In the genomic region with DNA sequence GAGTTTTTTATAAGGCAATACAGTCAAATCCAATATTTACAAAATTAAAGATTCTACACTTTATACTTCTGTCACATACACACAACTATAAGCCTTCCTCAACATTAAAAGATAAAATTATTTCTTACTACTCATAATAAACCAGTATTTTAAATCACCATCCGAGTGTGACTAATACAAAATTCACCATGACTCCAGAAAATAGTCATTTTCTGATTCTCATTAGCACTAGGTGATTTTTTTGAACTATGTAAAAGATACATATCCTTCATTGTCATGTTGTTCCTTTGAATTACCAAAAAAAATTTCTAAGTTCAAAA, we compare ENCODE assay signal across 8 cellular contexts. TPM values are rescaled to one million over a fixed set of nuclear protein-coding genes. Genes with fewer than 3 reads are reported as not detected.
DNase-seq lines count a peak whose midpoint lies in the region; ATAC-seq and TF ChIP-seq lines count a peak whose summit lies in the region.

No MANE protein-coding gene starts in this region.

- H3K4me1 Mint-ChIP-seq in activated naive CD4-positive, alpha-beta T cell treated with anti-CD3 and anti-CD28 coated beads for 36 hours (ENCODE audit: low read depth), result peaks cover 11% of the 10 kb centered on the region
- peaks cover 24% of the 10 kb centered on the region for H3K4me1 Mint-ChIP-seq in activated CD8-positive, alpha-beta T cell treated with anti-CD3 and anti-CD28 coated beads, Interleukin-2, amount 10 ng/mL, durations not matched to agents 7 days and 5 days (ENCODE audit: low read depth)

- H3K27me3 Mint-ChIP-seq in activated naive CD4-positive, alpha-beta T cell treated with anti-CD3 and anti-CD28 coated beads for 36 hours (ENCODE audit: low read depth), result no peaks in the 10 kb centered on the region
- H3K27me3 Mint-ChIP-seq in activated CD8-positive, alpha-beta T cell treated with anti-CD3 and anti-CD28 coated beads, Interleukin-2, amount 10 ng/mL, durations not matched to agents 7 days and 5 days (ENCODE audit: low read depth), result no peaks in the 10 kb centered on the region

- H3K36me3 Mint-ChIP-seq in activated naive CD4-positive, alpha-beta T cell treated with anti-CD3 and anti-CD28 coated beads for 36 hours (ENCODE audit: low read depth), result peaks cover 3% of the 10 kb centered on the region
- H3K36me3 Mint-ChIP-seq in activated CD8-positive, alpha-beta T cell treated with anti-CD3 and anti-CD28 coated beads, Interleukin-2, amount 10 ng/mL, durations not matched to agents 7 days and 5 days (ENCODE audit: low read depth), result no peaks in the 10 kb centered on the region

- intact Hi-C loops in activated naive CD4-positive, alpha-beta T cell treated with anti-CD3 and anti-CD28 coated beads for 36 hours (cut with micrococcal nuclease), result loop anchor here (1.0 to 10.0 kb wide), 3 partner anchors 632 to 840 kb away; a partner anchor contains a TSS
- intact Hi-C loops in thyroid gland (cut with DNase I), result no loop called here

- 40 to 62% methylated on average over 1 of the region's 1 CpG for WGBS in thyroid gland, 2 donors

- no peak for ATAC-seq in activated CD8-positive, alpha-beta T cell treated with anti-CD3 and anti-CD28 coated beads, Interleukin-2, amount 10 ng/mL, durations not matched to agents 7 days and 5 days
- ATAC-seq in HG03097 (IDR thresholded peaks at IDR 0.05; ENCODE audit: low FRiP score, unreplicated experiment), result no peak

- H3K27me3 ChIP-seq in iPS-15b (ENCODE audit: control insufficient read depth, insufficient read depth, low read length) (no peaks in the 10 kb centered on the region), thyroid gland (no peaks in the 10 kb centered on the region)

- H3K9ac ChIP-seq in iPS-15b (ENCODE audit: low read depth, low read length), result peak overlapping the region; percentile 74

- H3K4me1 ChIP-seq in iPS-15b (ENCODE audit: control insufficient read depth, insufficient read depth, low read length) (peaks cover 12% of the 10 kb centered on the region), thyroid gland (peaks cover 0 to 7% of the 10 kb centered on the region in 2 donors)

- TF ChIP-seq POLR2A in thyroid gland (IDR thresholded peaks at IDR 0.05), result no peak

- peak overlapping the region; percentile 69 to 88 (median 77) for H3K27ac ChIP-seq in thyroid gland

- POLR2A ChIA-PET in activated CD8-positive, alpha-beta T cell treated with anti-CD3 and anti-CD28 coated beads, Interleukin-2, amount 10 ng/mL, durations not matched to agents 7 days and 5 days (lab: Charles Lee), result interaction anchor here (1.0 kb wide), 1 partner anchor 99 kb away, joined by 3 read pairs; no protein-coding TSS in a partner anchor

- CTCF ChIA-PET in activated naive CD4-positive, alpha-beta T cell treated with anti-CD3 and anti-CD28 coated beads for 36 hours (lab: Charles Lee), result no interaction called here
- CTCF ChIA-PET in activated CD8-positive, alpha-beta T cell treated with anti-CD3 and anti-CD28 coated beads, Interleukin-2, amount 10 ng/mL, durations not matched to agents 7 days and 5 days (lab: Charles Lee), result interaction anchor here (0.7 kb wide), 1 partner anchor 60 kb away, joined by 5 read pairs; no protein-coding TSS in a partner anchor

- no peak for TF ChIP-seq CTCF in thyroid gland (IDR thresholded peaks at IDR 0.05)

- peak overlapping the region; percentile 92 for H3K27ac Mint-ChIP-seq in activated naive CD4-positive, alpha-beta T cell treated with anti-CD3 and anti-CD28 coated beads for 36 hours
- no peak overlapping the region for H3K27ac Mint-ChIP-seq in activated CD8-positive, alpha-beta T cell treated with anti-CD3 and anti-CD28 coated beads, Interleukin-2, amount 10 ng/mL, durations not matched to agents 7 days and 5 days

- peak overlapping the region; percentile 85 for H3K4me3 Mint-ChIP-seq in activated naive CD4-positive, alpha-beta T cell treated with anti-CD3 and anti-CD28 coated beads for 36 hours
- H3K4me3 Mint-ChIP-seq in activated CD8-positive, alpha-beta T cell treated with anti-CD3 and anti-CD28 coated beads, Interleukin-2, amount 10 ng/mL, durations not matched to agents 7 days and 5 days, result peak overlapping the region; percentile 79

- no peak for DNase-seq in activated naive CD4-positive, alpha-beta T cell treated with anti-CD3 and anti-CD28 coated beads for 36 hours
- DNase-seq in activated naive CD4-positive, alpha-beta T cell treated with Interleukin-2 at 50 U/mL for 16 hours, result no peak
- DNase-seq in activated CD8-positive, alpha-beta T cell treated with anti-CD3 and anti-CD28 coated beads, Interleukin-2, amount 10 ng/mL, durations not matched to agents 7 days and 5 days, result no peak
- DNase-seq in thyroid gland, result no peak
- no peak for DNase-seq in NCI-H446 treated with DMSO at 0.1 percent for 48 hours (lab: John Stamatoyannopoulos, UW)
- no peak for DNase-seq in stimulated activated CD4-positive, alpha-beta T cell treated with anti-CD3 and anti-CD28 coated beads, Interleukin-15, amount 100 ng/mL, for 24 hours

- no peaks in the 10 kb centered on the region for H3K9me3 ChIP-seq in iPS-15b (ENCODE audit: control insufficient read depth, insufficient read depth, low read length)
- no peaks in the 10 kb centered on the region for H3K9me3 ChIP-seq in thyroid gland

- no peaks in the 10 kb centered on the region for H3K9me3 Mint-ChIP-seq in activated naive CD4-positive, alpha-beta T cell treated with anti-CD3 and anti-CD28 coated beads for 36 hours
- no peaks in the 10 kb centered on the region for H3K9me3 Mint-ChIP-seq in activated CD8-positive, alpha-beta T cell treated with anti-CD3 and anti-CD28 coated beads, Interleukin-2, amount 10 ng/mL, durations not matched to agents 7 days and 5 days (ENCODE audit: insufficient read depth)

- peak overlapping the region; percentile 35 for H3K4me3 ChIP-seq in iPS-15b (ENCODE audit: low read depth, low read length)
- H3K4me3 ChIP-seq in thyroid gland (replicated peaks in 1 of 3), result no peak overlapping the region

- no peaks in the 10 kb centered on the region for H3K36me3 ChIP-seq in iPS-15b (ENCODE audit: control insufficient read depth, insufficient read depth, low read length)
- no peaks in the 10 kb centered on the region for H3K36me3 ChIP-seq in thyroid gland

RNA-seq across cellular contexts. Expression of a gene that starts 0.6 kb away (rescaled TPM):
- total RNA-seq in activated naive CD4-positive, alpha-beta T cell treated with anti-CD3 and anti-CD28 coated beads for 36 hours, result 1 to 10 TPM; 3.2 to 3.4 TPM
- 1 to 10 TPM; 1.2 to 1.4 TPM for total RNA-seq in activated CD8-positive, alpha-beta T cell treated with anti-CD3 and anti-CD28 coated beads, Interleukin-2, amount 10 ng/mL, durations not matched to agents 7 days and 5 days
- 10 to 100 TPM in 1 of 4 donors, 1 to 10 TPM in 3; 6.2 to 39.8 (median 8.8) TPM for total RNA-seq in thyroid gland
